27 cellular contexts compared by ENCODE assay signal in genomic region chr19:54021363-54021762, GRCh38. TPM values are rescaled to one million over a fixed set of nuclear protein-coding genes. Genes with fewer than 3 reads are reported as not detected.
"Had no signal": no experiment of that assay in that cellular context is flagged by ENCODE, and none has a peak within 500 bp of the region (broad histone marks: within the 10 kb centered on the region; RNA-seq: fewer than 3 reads in every experiment).

No MANE protein-coding gene starts in this region.

- DNase-seq: activated T-cell treated with anti-CD3 and anti-CD28 coated beads, Interleukin-2, amount 50 U/mL, for 1 hour; aorta; brain microvascular endothelial cell; caudate nucleus; effector memory CD4-positive, alpha-beta T cell; hippocampal formation; kidney glomerular epithelial cell; left lung; naive thymus-derived CD8-positive, alpha-beta T cell; nucleus accumbens; right lobe of liver; small intestine; stimulated activated CD4-positive, alpha-beta T cell treated with anti-CD3 and anti-CD28 coated beads, Interleukin-2, amount 100 ng/mL, for 24 hours; stimulated activated naive CD4-positive, alpha-beta T cell treated with Interleukin-2 at 50 U/mL for 16 hours; substantia nigra; T-cell; T-helper 9 cell; tibial artery had no signal

- ATAC-seq: activated naive CD4-positive, alpha-beta T cell treated with anti-CD3 and anti-CD28 coated beads, Interleukin-2, amount 50 U/mL, for 72 hours; activated T-helper 17 cell treated with anti-CD3 and anti-CD28 coated beads, Interleukin-2, amount 50 U/mL, for 72 hours; left lung; naive thymus-derived CD8-positive, alpha-beta T cell; right lobe of liver; T-cell; WTC11 had no signal

- H3K4me3 Mint-ChIP-seq: activated T-helper 17 cell treated with anti-CD3 and anti-CD28 coated beads, Interleukin-2, amount 50 U/mL, for 72 hours; naive thymus-derived CD8-positive, alpha-beta T cell; T-cell; WTC11 had no signal

- H3K27ac ChIP-seq: esophagus muscularis mucosa, right lobe of liver, tibial artery had no signal

- H3K4me1 Mint-ChIP-seq: activated T-helper 17 cell treated with anti-CD3 and anti-CD28 coated beads, Interleukin-2, amount 50 U/mL, for 72 hours had no signal

- H3K27me3 ChIP-seq: brain microvascular endothelial cell had no signal

- FAIRE-seq: frontal cortex, small intestine had no signal

- H3K9me3 ChIP-seq: left lung, right lobe of liver, tibial artery had no signal

- H3K4me3 ChIP-seq: esophagus muscularis mucosa, left lung, lung, right lobe of liver, tibial artery had no signal

- H3K27ac Mint-ChIP-seq: activated naive CD4-positive, alpha-beta T cell treated with anti-CD3 and anti-CD28 coated beads, Interleukin-2, amount 50 U/mL, for 72 hours; activated T-helper 17 cell treated with anti-CD3 and anti-CD28 coated beads, Interleukin-2, amount 50 U/mL, for 72 hours; naive thymus-derived CD8-positive, alpha-beta T cell; T-cell; WTC11 had no signal

- H3K4me1 ChIP-seq: right lobe of liver, tibial artery had no signal

- H3K36me3 Mint-ChIP-seq: activated naive CD4-positive, alpha-beta T cell treated with anti-CD3 and anti-CD28 coated beads, Interleukin-2, amount 50 U/mL, for 72 hours; naive thymus-derived CD8-positive, alpha-beta T cell; T-cell had no signal

- H3K9me3 Mint-ChIP-seq: activated naive CD4-positive, alpha-beta T cell treated with anti-CD3 and anti-CD28 coated beads, Interleukin-2, amount 50 U/mL, for 72 hours; activated T-helper 17 cell treated with anti-CD3 and anti-CD28 coated beads, Interleukin-2, amount 50 U/mL, for 72 hours; naive thymus-derived CD8-positive, alpha-beta T cell; T-cell had no signal

- H3K36me3 ChIP-seq: brain microvascular endothelial cell, esophagus muscularis mucosa, left lung, right lobe of liver, tibial artery had no signal

RNA-seq across cellular contexts. Expression of gene CACNG6, which starts 29.9 kb away (rescaled TPM):
- total RNA-seq: activated naive CD4-positive, alpha-beta T cell treated with anti-CD3 and anti-CD28 coated beads, Interleukin-2, amount 50 U/mL, for 72 hours; activated T-helper 17 cell treated with anti-CD3 and anti-CD28 coated beads, Interleukin-2, amount 50 U/mL, for 72 hours; aorta; esophagus muscularis mucosa; naive thymus-derived CD8-positive, alpha-beta T cell; right lobe of liver; T-cell had no signal
- polyA plus RNA-seq: adipose tissue; naive thymus-derived CD8-positive, alpha-beta T cell; urinary bladder had no signal

RNA-seq across cellular contexts. Expression of gene VSTM1, which starts 42.3 kb away (rescaled TPM):
- total RNA-seq: activated naive CD4-positive, alpha-beta T cell treated with anti-CD3 and anti-CD28 coated beads, Interleukin-2, amount 50 U/mL, for 72 hours; activated T-helper 17 cell treated with anti-CD3 and anti-CD28 coated beads, Interleukin-2, amount 50 U/mL, for 72 hours; aorta; dermis microvascular lymphatic vessel endothelial cell; frontal cortex; naive thymus-derived CD8-positive, alpha-beta T cell; T-cell; urinary bladder; WTC11 had no signal
- polyA plus RNA-seq: aorta; naive thymus-derived CD8-positive, alpha-beta T cell; small intestine; urinary bladder had no signal

RNA-seq across cellular contexts. Expression of gene CACNG8, which starts 58.6 kb away (rescaled TPM):
- total RNA-seq: activated naive CD4-positive, alpha-beta T cell treated with anti-CD3 and anti-CD28 coated beads, Interleukin-2, amount 50 U/mL, for 72 hours; naive thymus-derived CD8-positive, alpha-beta T cell had no signal
- polyA plus RNA-seq: naive thymus-derived CD8-positive, alpha-beta T cell had no signal

RNA-seq across cellular contexts. Expression of gene TARM1, which starts 59.8 kb away (rescaled TPM):
- total RNA-seq: activated naive CD4-positive, alpha-beta T cell treated with anti-CD3 and anti-CD28 coated beads, Interleukin-2, amount 50 U/mL, for 72 hours; activated T-helper 17 cell treated with anti-CD3 and anti-CD28 coated beads, Interleukin-2, amount 50 U/mL, for 72 hours; aorta; dermis microvascular lymphatic vessel endothelial cell; esophagus muscularis mucosa; frontal cortex; left lung; naive thymus-derived CD8-positive, alpha-beta T cell; right lobe of liver; T-cell; urinary bladder; WTC11 had no signal
- polyA plus RNA-seq: adipose tissue; aorta; naive thymus-derived CD8-positive, alpha-beta T cell; small intestine; urinary bladder had no signal
